9 cellular contexts compared by ENCODE assay signal in genomic region chr11:844693-845644, GRCh38. TPM values are rescaled to one million over a fixed set of nuclear protein-coding genes. Genes with fewer than 3 reads are reported as not detected.
DNase-seq lines count a peak whose midpoint lies in the region; ATAC-seq, FAIRE-seq and TF ChIP-seq lines count a peak whose summit lies in the region.
"Had no signal": no experiment of that assay in that cellular context is flagged by ENCODE, and none has a peak within 500 bp of the region (broad histone marks: within the 10 kb centered on the region; RNA-seq: fewer than 3 reads in every experiment).

No MANE protein-coding gene starts in this region.

- POLR2A ChIA-PET in HepG2 (lab: Yijun Ruan, JAX), result interaction anchor here (0.6 to 11.1 kb wide), 13 partner anchors 12 to 205 kb away, joined by 3 to 141 read pairs (median 4); partner anchors contain the start of genes CD151, CRACR2B, PNPLA2 and RPLP2

- ATAC-seq in HepG2 (peak; percentile 45), GM18861 (IDR thresholded peaks at IDR 0.05; ENCODE audit: unreplicated experiment) (no peak), HG02678 (IDR thresholded peaks at IDR 0.05; ENCODE audit: unreplicated experiment) (no peak)
- no peak for ATAC-seq in activated T-cell treated with anti-CD3 and anti-CD28 coated beads, Interleukin-2, amount 50 U/mL, for 4 hours

- TF ChIP-seq EP300 in HepG2 (IDR thresholded peaks at IDR 0.05; ENCODE audit: low read depth in 2 of 2, low read length in 2 of 2), result no peak
- 0 out of 2 replicates have a peak, but pooled peaks have one; percentile 22 for TF ChIP-seq EP300 in HepG2 (CRISPR knock-in tag; IDR thresholded peaks at IDR 0.05; ENCODE audit: borderline replicate concordance)
- TF ChIP-seq EP300 in transverse colon (IDR thresholded peaks at IDR 0.05; ENCODE audit: low read depth), result no peak

- no peaks in the 10 kb centered on the region; the same call in 1 of the 2 replicates for H3K27me3 ChIP-seq in OCI-LY3 (ENCODE audit: low read depth, low read length)
- H3K27me3 ChIP-seq in HepG2 (ENCODE audit: control insufficient read depth in 1 of 2, insufficient read depth in 2 of 2, low read length in 2 of 2), result no peaks in the 10 kb centered on the region
- peaks cover 33% of the 10 kb centered on the region for H3K27me3 ChIP-seq in transverse colon

- no peak for TF ChIP-seq CTCF in OCI-LY3 (IDR thresholded peaks at IDR 0.05; ENCODE audit: low read depth, low read length)
- no peak for TF ChIP-seq CTCF in HepG2 (CRISPR knock-in tag; IDR thresholded peaks at IDR 0.05)
- TF ChIP-seq CTCF in transverse colon (IDR thresholded peaks at IDR 0.05), result no peak

- intact Hi-C loops in HepG2 (cut with micrococcal nuclease; ENCODE audit: unreplicated experiment), result loop anchor here (5.0 kb wide), 1 partner anchor 38 kb away; the partner anchor contains the start of genes PIDD1 and RPLP2
- intact Hi-C loops in transverse colon (cut with DNase I; ENCODE audit: low total_unique reads), result loop anchor here (5.0 kb wide), 1 partner anchor 1917 kb away; no protein-coding TSS in a partner anchor

- H3K79me2 ChIP-seq in OCI-LY3 (ENCODE audit: low read length) (peaks cover 24% of the 10 kb centered on the region), HepG2 (ENCODE audit: insufficient read depth, low read length) (peaks cover 25% of the 10 kb centered on the region)

- H3K27me3 Mint-ChIP-seq in activated T-cell treated with anti-CD3 and anti-CD28 coated beads, Interleukin-2, amount 50 U/mL, for 4 hours (ENCODE audit: low read depth), result peaks cover 10% of the 10 kb centered on the region

- TF ChIP-seq RAD21 in HepG2 (CRISPR knock-in tag; IDR thresholded peaks at IDR 0.05), result no peak

- no peak overlapping the region for H3K9ac ChIP-seq in OCI-LY3 (ENCODE audit: low read length)
- H3K9ac ChIP-seq in HepG2 (ENCODE audit: insufficient read depth, low read depth, low read length), result peak overlapping the region; percentile 92

- peaks cover 12% of the 10 kb centered on the region for H4K20me1 ChIP-seq in OCI-LY3 (ENCODE audit: insufficient read depth, low read length)
- H4K20me1 ChIP-seq in HepG2 (ENCODE audit: insufficient read depth, low read length), result peaks cover 15% of the 10 kb centered on the region; the same call in 1 of the 2 replicates

- peaks cover 36% of the 10 kb centered on the region for H3K4me1 ChIP-seq in OCI-LY3 (ENCODE audit: low read length)
- H3K4me1 ChIP-seq in HepG2 (ENCODE audit: insufficient read depth, low read length), result peaks cover 40% of the 10 kb centered on the region
- H3K4me1 ChIP-seq in transverse colon, result peaks cover 30 to 70% (median 52%) of the 10 kb centered on the region in 4 donors

- no TSS peak for BruUV-seq in HepG2 (replicated peaks; lab: Mats Ljungman, UMichigan)

- in situ Hi-C loops in HepG2 (cut with HindIII; ENCODE audit: extremely low pct_ligation_motif_present, low pct_unique_long_range_greater_than_20kb), result no loop called here
- in situ Hi-C loops in transverse colon (cut with MboI; ENCODE audit: low pct_ligation_motif_present in 1 of 4, low pct_unique_long_range_greater_than_20kb in 1 of 4, low sequenced_read_pairs in 3 of 4), result no loop called here

- peaks cover 3% of the 10 kb centered on the region for H3K36me3 ChIP-seq in OCI-LY3 (replicated peaks; ENCODE audit: low read depth, low read length)
- peaks cover 2 to 8% of the 10 kb centered on the region in 2 experiments for H3K36me3 ChIP-seq in HepG2 (replicated peaks in 1 of 2; ENCODE audit: control insufficient read depth in 1 of 2, insufficient read depth in 2 of 2, low read length in 2 of 2)
- peaks cover 0 to 1% (median 0%) of the 10 kb centered on the region in 4 donors for H3K36me3 ChIP-seq in transverse colon

- no peaks in the 10 kb centered on the region for H3K36me3 Mint-ChIP-seq in activated T-cell treated with anti-CD3 and anti-CD28 coated beads, Interleukin-2, amount 50 U/mL, for 4 hours (ENCODE audit: insufficient read depth)
- H3K36me3 Mint-ChIP-seq: T-cell had no signal

- 37% methylated on average over 20 of the region's 31 CpGs for WGBS in HepG2 (ENCODE audit: low lambda C conversion rate)
- WGBS in transverse colon (ENCODE audit: low coverage in 1 of 2), 2 donors, result 45% methylated on average over 18 of the region's 31 CpGs; no CpG with 5 or more reads in 1 of the 2 donors

- H3K4me3 Mint-ChIP-seq in activated T-cell treated with anti-CD3 and anti-CD28 coated beads, Interleukin-2, amount 50 U/mL, for 4 hours, result no peak overlapping the region

- H3K4me1 Mint-ChIP-seq in activated T-cell treated with anti-CD3 and anti-CD28 coated beads, Interleukin-2, amount 50 U/mL, for 4 hours (ENCODE audit: low read depth), result peaks cover 28% of the 10 kb centered on the region

- DNase-seq in dermis blood vessel endothelial cell (peak; percentile 95), HepG2 (ENCODE audit: low spot score) (peak; percentile 88), transverse colon (peak; percentile 79)
- no peak for DNase-seq in activated T-cell treated with anti-CD3 and anti-CD28 coated beads, Interleukin-2, amount 50 U/mL, for 4 hours

- H3K9me3 Mint-ChIP-seq in activated T-cell treated with anti-CD3 and anti-CD28 coated beads, Interleukin-2, amount 50 U/mL, for 4 hours, result no peaks in the 10 kb centered on the region
- H3K9me3 Mint-ChIP-seq: T-cell had no signal

- CTCF ChIA-PET in HepG2 (lab: Yijun Ruan, JAX; ENCODE audit: low intra/inter-chr PET ratio, low total read pairs), result no interaction called here

- no peak for TF ChIP-seq POLR2A in HepG2 (IDR thresholded peaks at IDR 0.05; ENCODE audit: insufficient read depth in 1 of 2, low read depth in 2 of 2, low read length in 2 of 2)
- no peak for TF ChIP-seq POLR2A in transverse colon (IDR thresholded peaks at IDR 0.05)

- H2AFZ ChIP-seq in OCI-LY3 (ENCODE audit: low read depth, low read length) (no peak overlapping the region), HepG2 (ENCODE audit: low read length) (no peak overlapping the region)

- H3K4me3 ChIP-seq in OCI-LY3 (ENCODE audit: low read length) (peak overlapping the region; percentile 96), HepG2 (replicated peaks in 1 of 3; ENCODE audit: insufficient read depth in 1 of 3, low read depth in 2 of 3, low read length in 3 of 3) (peak overlapping the region; percentile 97 to 100 (median 98); a peak in 5 of 6 replicates), transverse colon (peak overlapping the region; percentile 27 to 98 (median 83))

- FAIRE-seq in G401.6 (lab: Jason Lieb, UNC) (peak; percentile 98), HepG2 (lab: Jason Lieb, UNC) (peak; percentile 96)

- H3K9me3 ChIP-seq in OCI-LY3 (ENCODE audit: insufficient read depth, low read length), result no peaks in the 10 kb centered on the region
- H3K9me3 ChIP-seq in HepG2 (ENCODE audit: low read length), result no peaks in the 10 kb centered on the region
- no peaks in the 10 kb centered on the region for H3K9me3 ChIP-seq in transverse colon

- H3K27ac ChIP-seq in OCI-LY3 (ENCODE audit: low read length) (no peak overlapping the region), HepG2 (ENCODE audit: extremely low read length, insufficient read depth, low read length) (peak overlapping the region; percentile 83), transverse colon (peak overlapping the region; percentile 88 to 94 (median 90))

- H3K4me2 ChIP-seq in OCI-LY3 (ENCODE audit: low read length) (peak overlapping the region; percentile 83), HepG2 (ENCODE audit: low read depth, low read length) (peak overlapping the region; percentile 85)

RNA-seq across cellular contexts. Expression of gene TSPAN4, which starts 2.3 kb away (rescaled TPM):
- total RNA-seq in dermis blood vessel endothelial cell (167 and 179 TPM in 2 replicates), HepG2 (2016; rRNA removed; fragmentation: Illumina TruSeq; extraction: Trizol) (13.2 and 31.7 TPM in 2 replicates), transverse colon (10 to 100 TPM; 25.1 to 75.0 (median 32.4) TPM)
- total RNA-seq in HepG2 (2016; cell fraction: cytosol; rRNA removed; fragmentation: Illumina TruSeq; extraction: Trizol; ENCODE audit: low read depth), result 8.9 and 10.0 TPM in 2 replicates
- total RNA-seq in HepG2 (2016; cell fraction: insoluble cytoplasmic fraction; rRNA removed; fragmentation: Illumina TruSeq; extraction: Trizol), result 12.0 and 31.8 TPM in 2 replicates
- 11.0 and 13.5 TPM in 2 replicates for total RNA-seq in HepG2 (2016; cell fraction: membrane; rRNA removed; fragmentation: Illumina TruSeq; extraction: Trizol)
- 26.1 and 32.6 TPM in 2 replicates for total RNA-seq in HepG2 (2016; cell fraction: nucleus; rRNA removed; fragmentation: Illumina TruSeq; extraction: Trizol)
- 68.3 and 88.5 TPM in 2 replicates for polyA plus RNA-seq in HepG2 (2011; rRNA removed)
- polyA plus RNA-seq in HepG2 (2011; cell fraction: cytosol; rRNA removed), result 60.2 and 113 TPM in 2 replicates
- 232 and 327 TPM in 2 replicates for polyA plus RNA-seq in HepG2 (2011; cell fraction: nucleus; rRNA removed)
- 22.7 and 28.5 TPM in 2 replicates for polyA plus RNA-seq in HepG2 (2012)
- polyA plus RNA-seq in HepG2 (2016; cell fraction: cytosol; fragmentation: Illumina TruSeq; extraction: Trizol; ENCODE audit: low read depth), result 10.4 TPM in 2 replicates
- 11.8 and 12.7 TPM in 2 replicates for polyA plus RNA-seq in HepG2 (2016; cell fraction: insoluble cytoplasmic fraction; fragmentation: Illumina TruSeq; extraction: Trizol; ENCODE audit: low read depth)
- polyA plus RNA-seq in HepG2 (2016; cell fraction: membrane; fragmentation: Illumina TruSeq; extraction: Trizol; ENCODE audit: low read depth), result 8.5 and 12.0 TPM in 2 replicates
- polyA plus RNA-seq in HepG2 (2016; cell fraction: nucleus; fragmentation: Illumina TruSeq; extraction: Trizol; ENCODE audit: insufficient read depth, low read depth), result 59.4 and 62.8 TPM in 2 replicates
- 59.6 and 124 TPM in 2 replicates for polyA minus RNA-seq in HepG2 (2011; rRNA and poly(A)+ RNA removed; ENCODE audit: low replicate concordance)
- 24.9 and 25.9 TPM in 2 replicates for polyA minus RNA-seq in HepG2 (2011; cell fraction: cytosol; rRNA and poly(A)+ RNA removed)
- 16.4 and 16.9 TPM in 2 replicates for polyA minus RNA-seq in HepG2 (2011; cell fraction: nucleus; rRNA and poly(A)+ RNA removed)
- 1 to 10 TPM; 4.6 to 6.0 (median 5.7) TPM for total RNA-seq in activated T-cell treated with anti-CD3 and anti-CD28 coated beads, Interleukin-2, amount 50 U/mL, for 4 hours

RNA-seq across cellular contexts. Expression of gene POLR2L, which starts 2.6 kb away (rescaled TPM):
- total RNA-seq in dermis blood vessel endothelial cell (81.9 and 193 TPM in 2 replicates), HepG2 (2016; rRNA removed; fragmentation: Illumina TruSeq; extraction: Trizol) (114 and 146 TPM in 2 replicates), transverse colon (10 to 100 TPM in 3 of 4 donors, 1 to 10 TPM in 1; 9.7 to 66.6 (median 32.7) TPM)
- 37.0 and 48.5 TPM in 2 replicates for total RNA-seq in HepG2 (2016; cell fraction: cytosol; rRNA removed; fragmentation: Illumina TruSeq; extraction: Trizol; ENCODE audit: low read depth)
- total RNA-seq in HepG2 (2016; cell fraction: insoluble cytoplasmic fraction; rRNA removed; fragmentation: Illumina TruSeq; extraction: Trizol), result 113 and 136 TPM in 2 replicates
- 68.6 and 79.8 TPM in 2 replicates for total RNA-seq in HepG2 (2016; cell fraction: membrane; rRNA removed; fragmentation: Illumina TruSeq; extraction: Trizol)
- total RNA-seq in HepG2 (2016; cell fraction: nucleus; rRNA removed; fragmentation: Illumina TruSeq; extraction: Trizol), result 34.9 and 39.5 TPM in 2 replicates
- 104 and 115 TPM in 2 replicates for polyA plus RNA-seq in HepG2 (2011; rRNA removed)
- polyA plus RNA-seq in HepG2 (2011; cell fraction: cytosol; rRNA removed), result 35.1 and 78.0 TPM in 2 replicates
- 44.7 and 47.4 TPM in 2 replicates for polyA plus RNA-seq in HepG2 (2011; cell fraction: nucleus; rRNA removed)
- polyA plus RNA-seq in HepG2 (2012), result 57.4 and 93.8 TPM in 2 replicates
- 58.6 and 89.5 TPM in 2 replicates for polyA plus RNA-seq in HepG2 (2016; cell fraction: cytosol; fragmentation: Illumina TruSeq; extraction: Trizol; ENCODE audit: low read depth)
- 221 and 225 TPM in 2 replicates for polyA plus RNA-seq in HepG2 (2016; cell fraction: insoluble cytoplasmic fraction; fragmentation: Illumina TruSeq; extraction: Trizol; ENCODE audit: low read depth)
- polyA plus RNA-seq in HepG2 (2016; cell fraction: membrane; fragmentation: Illumina TruSeq; extraction: Trizol; ENCODE audit: low read depth), result 90.2 and 102 TPM in 2 replicates
- polyA plus RNA-seq in HepG2 (2016; cell fraction: nucleus; fragmentation: Illumina TruSeq; extraction: Trizol; ENCODE audit: insufficient read depth, low read depth), result 84.0 and 90.2 TPM in 2 replicates
- polyA minus RNA-seq in HepG2 (2011; rRNA and poly(A)+ RNA removed; ENCODE audit: low replicate concordance), result 129 and 143 TPM in 2 replicates
- polyA minus RNA-seq in HepG2 (2011; cell fraction: cytosol; rRNA and poly(A)+ RNA removed), result 35.6 and 37.0 TPM in 2 replicates
- 27.3 and 33.1 TPM in 2 replicates for polyA minus RNA-seq in HepG2 (2011; cell fraction: nucleus; rRNA and poly(A)+ RNA removed)
- total RNA-seq in activated T-cell treated with anti-CD3 and anti-CD28 coated beads, Interleukin-2, amount 50 U/mL, for 4 hours, result 100 to 1,000 TPM; 167 to 183 (median 174) TPM

RNA-seq across cellular contexts. Expression of gene CD151, which starts 12.2 kb away (rescaled TPM):
- total RNA-seq in dermis blood vessel endothelial cell, result 700 and 712 TPM in 2 replicates
- 54.0 and 125 TPM in 2 replicates for total RNA-seq in HepG2 (2016; rRNA removed; fragmentation: Illumina TruSeq; extraction: Trizol)
- total RNA-seq in HepG2 (2016; cell fraction: cytosol; rRNA removed; fragmentation: Illumina TruSeq; extraction: Trizol; ENCODE audit: low read depth), result 31.5 and 37.4 TPM in 2 replicates
- total RNA-seq in HepG2 (2016; cell fraction: insoluble cytoplasmic fraction; rRNA removed; fragmentation: Illumina TruSeq; extraction: Trizol), result 60.0 and 126 TPM in 2 replicates
- total RNA-seq in HepG2 (2016; cell fraction: membrane; rRNA removed; fragmentation: Illumina TruSeq; extraction: Trizol), result 34.7 and 43.1 TPM in 2 replicates
- 93.4 and 110 TPM in 2 replicates for total RNA-seq in HepG2 (2016; cell fraction: nucleus; rRNA removed; fragmentation: Illumina TruSeq; extraction: Trizol)
- 197 and 287 TPM in 2 replicates for polyA plus RNA-seq in HepG2 (2011; rRNA removed)
- 200 and 252 TPM in 2 replicates for polyA plus RNA-seq in HepG2 (2011; cell fraction: cytosol; rRNA removed)
- polyA plus RNA-seq in HepG2 (2011; cell fraction: nucleus; rRNA removed), result 375 and 396 TPM in 2 replicates
- 93.8 and 141 TPM in 2 replicates for polyA plus RNA-seq in HepG2 (2012)
- polyA plus RNA-seq in HepG2 (2016; cell fraction: cytosol; fragmentation: Illumina TruSeq; extraction: Trizol; ENCODE audit: low read depth), result 36.4 and 45.9 TPM in 2 replicates
- 54.8 and 63.7 TPM in 2 replicates for polyA plus RNA-seq in HepG2 (2016; cell fraction: insoluble cytoplasmic fraction; fragmentation: Illumina TruSeq; extraction: Trizol; ENCODE audit: low read depth)
- 41.9 and 45.5 TPM in 2 replicates for polyA plus RNA-seq in HepG2 (2016; cell fraction: membrane; fragmentation: Illumina TruSeq; extraction: Trizol; ENCODE audit: low read depth)
- polyA plus RNA-seq in HepG2 (2016; cell fraction: nucleus; fragmentation: Illumina TruSeq; extraction: Trizol; ENCODE audit: insufficient read depth, low read depth), result 208 and 218 TPM in 2 replicates
- 312 and 492 TPM in 2 replicates for polyA minus RNA-seq in HepG2 (2011; rRNA and poly(A)+ RNA removed; ENCODE audit: low replicate concordance)
- 90.0 and 90.8 TPM in 2 replicates for polyA minus RNA-seq in HepG2 (2011; cell fraction: cytosol; rRNA and poly(A)+ RNA removed)
- 60.9 and 80.8 TPM in 2 replicates for polyA minus RNA-seq in HepG2 (2011; cell fraction: nucleus; rRNA and poly(A)+ RNA removed)
- total RNA-seq in transverse colon, result 100 to 1,000 TPM; 252 to 650 (median 429) TPM
- total RNA-seq in activated T-cell treated with anti-CD3 and anti-CD28 coated beads, Interleukin-2, amount 50 U/mL, for 4 hours, result 10 to 100 TPM; 33.5 to 39.2 (median 35.6) TPM

RNA-seq across cellular contexts. Expression of gene CRACR2B, which starts 17.2 kb away (rescaled TPM):
- total RNA-seq in dermis blood vessel endothelial cell, result 27.5 and 29.8 TPM in 2 replicates
- 8.9 and 14.9 TPM in 2 replicates for total RNA-seq in HepG2 (2016; rRNA removed; fragmentation: Illumina TruSeq; extraction: Trizol)
- total RNA-seq in HepG2 (2016; cell fraction: cytosol; rRNA removed; fragmentation: Illumina TruSeq; extraction: Trizol; ENCODE audit: low read depth), result 5.5 and 5.9 TPM in 2 replicates
- total RNA-seq in HepG2 (2016; cell fraction: insoluble cytoplasmic fraction; rRNA removed; fragmentation: Illumina TruSeq; extraction: Trizol), result 8.5 and 12.6 TPM in 2 replicates
- total RNA-seq in HepG2 (2016; cell fraction: membrane; rRNA removed; fragmentation: Illumina TruSeq; extraction: Trizol), result 6.6 and 10.0 TPM in 2 replicates
- total RNA-seq in HepG2 (2016; cell fraction: nucleus; rRNA removed; fragmentation: Illumina TruSeq; extraction: Trizol), result 10.8 and 16.7 TPM in 2 replicates
- 21.0 and 27.7 TPM in 2 replicates for polyA plus RNA-seq in HepG2 (2011; rRNA removed)
- 9.8 and 16.5 TPM in 2 replicates for polyA plus RNA-seq in HepG2 (2011; cell fraction: cytosol; rRNA removed)
- 278 and 343 TPM in 2 replicates for polyA plus RNA-seq in HepG2 (2011; cell fraction: nucleus; rRNA removed)
- polyA plus RNA-seq in HepG2 (2012), result 10.5 and 14.8 TPM in 2 replicates
- 8.3 and 10.9 TPM in 2 replicates for polyA plus RNA-seq in HepG2 (2016; cell fraction: cytosol; fragmentation: Illumina TruSeq; extraction: Trizol; ENCODE audit: low read depth)
- polyA plus RNA-seq in HepG2 (2016; cell fraction: insoluble cytoplasmic fraction; fragmentation: Illumina TruSeq; extraction: Trizol; ENCODE audit: low read depth), result 14.8 and 17.4 TPM in 2 replicates
- polyA plus RNA-seq in HepG2 (2016; cell fraction: membrane; fragmentation: Illumina TruSeq; extraction: Trizol; ENCODE audit: low read depth), result 11.2 and 14.5 TPM in 2 replicates
- 48.6 and 55.2 TPM in 2 replicates for polyA plus RNA-seq in HepG2 (2016; cell fraction: nucleus; fragmentation: Illumina TruSeq; extraction: Trizol; ENCODE audit: insufficient read depth, low read depth)
- polyA minus RNA-seq in HepG2 (2011; rRNA and poly(A)+ RNA removed; ENCODE audit: low replicate concordance), result 3.4 and 13.9 TPM in 2 replicates
- polyA minus RNA-seq in HepG2 (2011; cell fraction: cytosol; rRNA and poly(A)+ RNA removed), result 7.5 and 8.4 TPM in 2 replicates
- polyA minus RNA-seq in HepG2 (2011; cell fraction: nucleus; rRNA and poly(A)+ RNA removed), result 22.7 and 23.2 TPM in 2 replicates
- total RNA-seq in transverse colon, result 100 to 1,000 TPM in 3 of 4 donors, 10 to 100 TPM in 1; 82.7 to 373 (median 210) TPM
- total RNA-seq in activated T-cell treated with anti-CD3 and anti-CD28 coated beads, Interleukin-2, amount 50 U/mL, for 4 hours, result under 1 TPM; 0.18 to 0.30 (median 0.28) TPM

RNA-seq across cellular contexts. Expression of gene PNPLA2, which starts 26.3 kb away (rescaled TPM):
- total RNA-seq in dermis blood vessel endothelial cell (41.4 and 76.9 TPM in 2 replicates), HepG2 (2016; rRNA removed; fragmentation: Illumina TruSeq; extraction: Trizol) (4.8 and 10.5 TPM in 2 replicates), transverse colon (100 to 1,000 TPM in 3 of 4 donors, 10 to 100 TPM in 1; 61.7 to 821 (median 134) TPM)
- total RNA-seq in HepG2 (2016; cell fraction: cytosol; rRNA removed; fragmentation: Illumina TruSeq; extraction: Trizol; ENCODE audit: low read depth), result 3.8 and 4.1 TPM in 2 replicates
- total RNA-seq in HepG2 (2016; cell fraction: insoluble cytoplasmic fraction; rRNA removed; fragmentation: Illumina TruSeq; extraction: Trizol), result 4.0 and 11.4 TPM in 2 replicates
- total RNA-seq in HepG2 (2016; cell fraction: membrane; rRNA removed; fragmentation: Illumina TruSeq; extraction: Trizol), result 4.4 and 5.4 TPM in 2 replicates
- 17.2 and 23.5 TPM in 2 replicates for total RNA-seq in HepG2 (2016; cell fraction: nucleus; rRNA removed; fragmentation: Illumina TruSeq; extraction: Trizol)
- 43.2 and 58.1 TPM in 2 replicates for polyA plus RNA-seq in HepG2 (2011; rRNA removed)
- polyA plus RNA-seq in HepG2 (2011; cell fraction: cytosol; rRNA removed), result 7.3 and 12.8 TPM in 2 replicates
- polyA plus RNA-seq in HepG2 (2011; cell fraction: nucleus; rRNA removed), result 830 and 954 TPM in 2 replicates
- 70.1 and 82.8 TPM in 2 replicates for polyA plus RNA-seq in HepG2 (2012)
- 4.8 and 6.6 TPM in 2 replicates for polyA plus RNA-seq in HepG2 (2016; cell fraction: cytosol; fragmentation: Illumina TruSeq; extraction: Trizol; ENCODE audit: low read depth)
- polyA plus RNA-seq in HepG2 (2016; cell fraction: insoluble cytoplasmic fraction; fragmentation: Illumina TruSeq; extraction: Trizol; ENCODE audit: low read depth), result 14.6 and 20.2 TPM in 2 replicates
- polyA plus RNA-seq in HepG2 (2016; cell fraction: membrane; fragmentation: Illumina TruSeq; extraction: Trizol; ENCODE audit: low read depth), result 7.5 and 10.2 TPM in 2 replicates
- polyA plus RNA-seq in HepG2 (2016; cell fraction: nucleus; fragmentation: Illumina TruSeq; extraction: Trizol; ENCODE audit: insufficient read depth, low read depth), result 77.9 and 79.1 TPM in 2 replicates
- 60.4 and 150 TPM in 2 replicates for polyA minus RNA-seq in HepG2 (2011; rRNA and poly(A)+ RNA removed; ENCODE audit: low replicate concordance)
- 24.0 and 31.5 TPM in 2 replicates for polyA minus RNA-seq in HepG2 (2011; cell fraction: cytosol; rRNA and poly(A)+ RNA removed)
- polyA minus RNA-seq in HepG2 (2011; cell fraction: nucleus; rRNA and poly(A)+ RNA removed), result 135 and 151 TPM in 2 replicates
- 10 to 100 TPM; 55.5 to 62.4 (median 60.2) TPM for total RNA-seq in activated T-cell treated with anti-CD3 and anti-CD28 coated beads, Interleukin-2, amount 50 U/mL, for 4 hours
